ENCODE assay signal across 33 cellular contexts in genomic region chr18:37657413-37657965, GRCh38.
"Had no signal": no experiment of that assay in that cellular context is flagged by ENCODE, and none has a peak within 500 bp of the region (broad histone marks: within the 10 kb centered on the region; RNA-seq: fewer than 3 reads in every experiment).

No MANE protein-coding gene starts in this region.

- H3K36me3 ChIP-seq: brain microvascular endothelial cell, gastrocnemius medialis, heart left ventricle, WERI-Rb-1 had no signal

- H3K4me3 ChIP-seq: gastrocnemius medialis, heart left ventricle had no signal

- H3K36me3 Mint-ChIP-seq: activated naive CD8-positive, alpha-beta T cell treated with anti-CD3 and anti-CD28 coated beads, Interleukin-2, amount 10 ng/mL, durations not matched to agents 7 days and 5 days had no signal

- H3K9me3 Mint-ChIP-seq: activated B cell treated with CpG ODN at 0.5 μM for 24 hours; activated naive CD8-positive, alpha-beta T cell treated with anti-CD3 and anti-CD28 coated beads, Interleukin-2, amount 10 ng/mL, durations not matched to agents 7 days and 5 days; activated T-cell treated with anti-CD3 and anti-CD28 coated beads, Interleukin-2, amount 50 U/mL, for 24 hours; T-helper 2 cell treated with Interferon-gamma antibody and Interleukin-4, amounts not matched to agents 5 μg/mL and 100 μg/mL, for 36 hours had no signal

- H3K27ac ChIP-seq: brain microvascular endothelial cell, epithelial cell of prostate, foreskin keratinocyte, gastrocnemius medialis, heart left ventricle, WERI-Rb-1 had no signal

- H3K4me1 ChIP-seq: foreskin keratinocyte, gastrocnemius medialis had no signal

- H3K9me3 ChIP-seq: gastrocnemius medialis, heart left ventricle had no signal

- ATAC-seq: activated CD4-positive, CD25-positive, alpha-beta regulatory T cell treated with anti-CD3 and anti-CD28 coated beads, Interleukin-2, amount 50 U/mL, for 24 hours; activated T-cell treated with anti-CD3 and anti-CD28 coated beads, Interleukin-2, amount 50 U/mL, for 72 hours; foreskin keratinocyte; gastrocnemius medialis; heart left ventricle; T-helper 17 cell had no signal

- H3K27me3 ChIP-seq: brain microvascular endothelial cell, foreskin keratinocyte, gastrocnemius medialis, heart left ventricle had no signal

- H3K27me3 Mint-ChIP-seq: activated B cell treated with CpG ODN at 0.5 μM for 24 hours; activated CD4-positive, alpha-beta memory T cell treated with anti-CD3 and anti-CD28 coated beads, Interleukin-2, amount 10 ng/mL, durations not matched to agents 7 days and 5 days; activated T-cell treated with anti-CD3 and anti-CD28 coated beads, Interleukin-2, amount 50 U/mL, for 24 hours; central memory CD8-positive, alpha-beta T cell; T-helper 17 cell had no signal

- H3K4me1 Mint-ChIP-seq: activated B cell treated with CpG ODN at 0.5 μM for 24 hours; activated CD4-positive, alpha-beta memory T cell treated with anti-CD3 and anti-CD28 coated beads, Interleukin-2, amount 10 ng/mL, durations not matched to agents 7 days and 5 days; activated naive CD8-positive, alpha-beta T cell treated with anti-CD3 and anti-CD28 coated beads, Interleukin-2, amount 10 ng/mL, durations not matched to agents 7 days and 5 days; central memory CD8-positive, alpha-beta T cell; T-helper 17 cell had no signal

- DNase-seq: activated B cell treated with CpG ODN at 0.5 μM for 24 hours; activated CD4-positive, alpha-beta memory T cell treated with anti-CD3 and anti-CD28 coated beads, Interleukin-2, amount 10 ng/mL, durations not matched to agents 7 days and 5 days; activated CD4-positive, alpha-beta T cell treated with anti-CD3 and anti-CD28 coated beads for 48 hours; activated CD4-positive, alpha-beta T cell treated with anti-CD3 and anti-CD28 coated beads, Interleukin-2, amount 50 U/mL, for 4 hours; activated CD8-positive, alpha-beta memory T cell treated with anti-CD3 and anti-CD28 coated beads, Interleukin-2, amount 50 U/mL, for 48 hours; activated gamma-delta T cell treated with Interleukin-2 at 50 U/mL for 16 hours; activated naive CD4-positive, alpha-beta T cell treated with anti-CD3 and anti-CD28 coated beads, Interleukin-2, amount 50 U/mL, for 16 hours; activated naive CD4-positive, alpha-beta T cell treated with Interleukin-2 at 50 U/mL for 16 hours; activated naive CD8-positive, alpha-beta T cell treated with anti-CD3 and anti-CD28 coated beads, Interleukin-2, amount 10 ng/mL, durations not matched to agents 7 days and 5 days; activated T-cell treated with anti-CD3 and anti-CD28 coated beads for 4 hours; activated T-cell treated with anti-CD3 and anti-CD28 coated beads, Interleukin-2, amount 50 U/mL, for 24 hours; activated T-cell treated with anti-CD3 and anti-CD28 coated beads, Interleukin-2, amount 50 U/mL, for 72 hours; brain microvascular endothelial cell; cortex of kidney; dermis blood vessel endothelial cell; effector CD4-positive, alpha-beta T cell; foreskin keratinocyte; gastrocnemius medialis; glutamatergic neuron; heart left ventricle; T-helper 1 cell; T-helper 17 cell; T1000; WERI-Rb-1 had no signal

- H3K27ac Mint-ChIP-seq: activated B cell treated with CpG ODN at 0.5 μM for 24 hours; activated CD4-positive, alpha-beta memory T cell treated with anti-CD3 and anti-CD28 coated beads, Interleukin-2, amount 10 ng/mL, durations not matched to agents 7 days and 5 days; activated naive CD8-positive, alpha-beta T cell treated with anti-CD3 and anti-CD28 coated beads, Interleukin-2, amount 10 ng/mL, durations not matched to agents 7 days and 5 days; activated T-cell treated with anti-CD3 and anti-CD28 coated beads, Interleukin-2, amount 50 U/mL, for 24 hours; activated T-cell treated with anti-CD3 and anti-CD28 coated beads, Interleukin-2, amount 50 U/mL, for 72 hours; T-helper 17 cell; T-helper 2 cell treated with Interferon-gamma antibody and Interleukin-4, amounts not matched to agents 5 μg/mL and 100 μg/mL, for 36 hours had no signal

- FAIRE-seq: astrocyte, bronchial epithelial cell, colon, endometrium, endothelial cell of umbilical vein had no signal

- H3K4me3 Mint-ChIP-seq: activated B cell treated with CpG ODN at 0.5 μM for 24 hours; activated CD4-positive, alpha-beta memory T cell treated with anti-CD3 and anti-CD28 coated beads, Interleukin-2, amount 10 ng/mL, durations not matched to agents 7 days and 5 days; activated naive CD8-positive, alpha-beta T cell treated with anti-CD3 and anti-CD28 coated beads, Interleukin-2, amount 10 ng/mL, durations not matched to agents 7 days and 5 days; activated T-cell treated with anti-CD3 and anti-CD28 coated beads, Interleukin-2, amount 50 U/mL, for 24 hours; activated T-cell treated with anti-CD3 and anti-CD28 coated beads, Interleukin-2, amount 50 U/mL, for 72 hours; central memory CD8-positive, alpha-beta T cell; T-helper 17 cell; T-helper 2 cell treated with Interferon-gamma antibody and Interleukin-4, amounts not matched to agents 5 μg/mL and 100 μg/mL, for 36 hours had no signal
